Comparison of ENCODE assay signal across 6 cellular contexts in the genomic region with DNA sequence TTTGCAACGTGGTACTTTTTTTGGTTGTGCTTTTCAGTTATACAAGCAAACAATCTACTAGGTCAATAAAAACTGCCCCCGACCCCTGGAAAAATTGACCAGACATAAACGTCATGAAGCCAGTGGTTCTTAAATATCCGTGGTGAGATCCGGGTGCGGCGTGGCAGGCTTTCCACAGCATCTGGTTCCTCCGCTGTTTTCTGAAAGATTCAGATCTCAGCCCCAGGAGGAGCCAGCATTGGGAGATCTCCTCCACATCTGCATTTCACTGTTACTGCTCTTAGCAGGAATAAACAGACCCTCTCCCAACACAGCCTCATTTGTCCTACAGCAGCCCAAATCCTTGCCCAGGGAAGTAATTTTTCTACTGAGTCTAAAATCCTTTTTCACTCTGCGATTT.
"Had no signal": no experiment of that assay in that cellular context is flagged by ENCODE, and none has a peak within 500 bp of the region (broad histone marks: within the 10 kb centered on the region; RNA-seq: fewer than 3 reads in every experiment).

No MANE protein-coding gene starts in this region.

- ATAC-seq: GM23338, K562 had no signal

- H3K27ac Mint-ChIP-seq: GM23338, H9 had no signal

- H3K4me3 ChIP-seq: GM23338, K562 had no signal

- DNase-seq: H9, HCEC 1CT, IMR-90, KG1 had no signal

- H3K4me3 Mint-ChIP-seq: GM23338, H9 had no signal
